ENCODE assay signal across 2 cellular contexts in genomic region chr13:60338754-60339153, GRCh38.
A peak's percentile ranks its signal among the peaks of the same experiment; 100 is the strongest.
TF ChIP-seq lines count a peak whose summit lies in the region.

No MANE protein-coding gene starts in this region.

TF ChIP-seq in GM23338, 12 proteins besides CTCF, POLR2A, EP300 and RAD21:
- no peak for TF ChIP-seq EZH2phosphoT487 (IDR thresholded peaks at IDR 0.05; ENCODE audit: unreplicated experiment)
- TF ChIP-seq ZNF331 (CRISPR knock-in tag; IDR thresholded peaks at IDR 0.05; ENCODE audit: low read depth) = no peak
- no peak for TF ChIP-seq CREB1 (CRISPR knock-in tag; IDR thresholded peaks at IDR 0.05; ENCODE audit: low read depth)
- no peak for TF ChIP-seq ETS1 (IDR thresholded peaks at IDR 0.05)
- TF ChIP-seq ZNF462 (CRISPR knock-in tag; IDR thresholded peaks at IDR 0.05) = 0 out of 2 replicates have a peak, but pooled peaks have one; percentile 29
- no peak for TF ChIP-seq STAT1 (IDR thresholded peaks at IDR 0.05; ENCODE audit: unreplicated experiment)

TF ChIP-seq in WTC11, 78 proteins besides CTCF, POLR2A, EP300 and RAD21:
- TF ChIP-seq SMAD3 (CRISPR knock-in tag; IDR thresholded peaks at IDR 0.05; ENCODE audit: borderline replicate concordance) (no peak), CBFB (CRISPR knock-in tag; IDR thresholded peaks at IDR 0.05; ENCODE audit: low read depth) (no peak), SP1 (CRISPR knock-in tag; conservative IDR thresholded peaks at IDR 0.05) (no peak)
